In genomic region chr2:200306969-200307811, GRCh38 we compare ENCODE assay signal across 8 cellular contexts. TPM values are rescaled to one million over a fixed set of nuclear protein-coding genes. Genes with fewer than 3 reads are reported as not detected.
DNase-seq lines count a peak whose midpoint lies in the region; ATAC-seq and TF ChIP-seq lines count a peak whose summit lies in the region.

No MANE protein-coding gene starts in this region.

- H3K27ac ChIP-seq in SK-N-MC = peak overlapping the region; percentile 62; the same call in 1 of the 2 replicates
- peak overlapping the region; percentile 86 to 91 for H3K27ac ChIP-seq in ascending aorta
- peak overlapping the region; percentile 92 to 95 (median 93) for H3K27ac ChIP-seq in sigmoid colon

- no peak for TF ChIP-seq EP300 in sigmoid colon (IDR thresholded peaks at IDR 0.05)

- H3K4me3 ChIP-seq in SK-N-MC (peak overlapping the region; percentile 84), ascending aorta (peak overlapping the region; percentile 77 to 87), sigmoid colon (peak overlapping the region; percentile 77 to 98 (median 90))

- no peaks in the 10 kb centered on the region for H3K9me3 ChIP-seq in SK-N-MC (ENCODE audit: low read depth, low read length)
- H3K9me3 ChIP-seq in ascending aorta = no peaks in the 10 kb centered on the region
- no peaks in the 10 kb centered on the region for H3K9me3 ChIP-seq in sigmoid colon

- WGBS in sigmoid colon, 2 donors = 0 to 1% methylated on average over 128 of the region's 128 CpGs

- H3K36me3 ChIP-seq in SK-N-MC (ENCODE audit: insufficient read depth, low read length) = no peaks in the 10 kb centered on the region
- H3K36me3 ChIP-seq in ascending aorta = no peaks in the 10 kb centered on the region
- H3K36me3 ChIP-seq in sigmoid colon = no peaks in the 10 kb centered on the region

- TF ChIP-seq POLR2A in sigmoid colon (IDR thresholded peaks at IDR 0.05) = peak in 1 of 2 donors; percentile 14

- peak overlapping the region; percentile 70 for H3K9ac ChIP-seq in SK-N-MC (ENCODE audit: insufficient read length)

- no peak for TF ChIP-seq CTCF in ascending aorta (IDR thresholded peaks at IDR 0.05)
- TF ChIP-seq CTCF in sigmoid colon (IDR thresholded peaks at IDR 0.05) = no peak

- intact Hi-C loops in ascending aorta (cut with DNase I) = loop anchor here (2.0 to 5.0 kb wide), 5 partner anchors 46 to 555 kb away; partner anchors contain the start of gene CLK1
- intact Hi-C loops in sigmoid colon (cut with DNase I) = loop anchor here (5.0 kb wide), 5 partner anchors 40 to 325 kb away; no protein-coding TSS in a partner anchor

- DNase-seq in C1 segment of cervical spinal cord (lab: John Stamatoyannopoulos, UW) = peak in 9 of 14 donors; percentile 12 to 83 (median 60)
- DNase-seq in SK-N-MC (ENCODE audit: low read depth, low spot score) = no peak
- DNase-seq in ascending aorta (ENCODE audit: low spot score in 2 of 2) = peak in 1 of 2 donors; percentile 70
- peak in 37 of 51 donors; percentile 3 to 70 (median 37) for DNase-seq in hypothalamus (lab: John Stamatoyannopoulos, UW)
- peak; percentile 70 for DNase-seq in sigmoid colon
- DNase-seq in H4 (ENCODE audit: low spot score) = no peak

- H3K27me3 ChIP-seq in ascending aorta (no peaks in the 10 kb centered on the region), sigmoid colon (no peaks in the 10 kb centered on the region)

- peaks cover 0 to 12% of the 10 kb centered on the region in 2 donors for H3K4me1 ChIP-seq in ascending aorta
- peaks cover 0 to 51% (median 34%) of the 10 kb centered on the region in 4 donors for H3K4me1 ChIP-seq in sigmoid colon

- peak; percentile 55 for ATAC-seq in GM19023 (IDR thresholded peaks at IDR 0.05; ENCODE audit: unreplicated experiment)
- ATAC-seq in HG03103 (IDR thresholded peaks at IDR 0.05; ENCODE audit: low read depth, unreplicated experiment) = peak; percentile 48

RNA-seq across cellular contexts. Expression of gene SPATS2L, which starts 0.7 kb away (rescaled TPM):
- total RNA-seq in ascending aorta = 36.6 TPM
- 100 to 1,000 TPM in 2 of 4 donors, 10 to 100 TPM in 2; 63.5 to 153 (median 89.0) TPM for total RNA-seq in sigmoid colon
- 100 to 1,000 TPM; 103 to 305 (median 167) TPM for polyA plus RNA-seq in sigmoid colon
- total RNA-seq in H4 (2014; rRNA removed; shearing (Covaris generic)) = 55.5 and 68.1 TPM in 2 replicates

Comparison
In these comparisons a context has a peak if more than half of its experiments do, and no peak if none do; other contexts are left out.
1. DNase-seq: peak in C1 segment of cervical spinal cord (9 of 14), hypothalamus (37 of 51) and sigmoid colon (single experiment); none in SK-N-MC (single experiment) and H4 (single experiment).
2. Peak in every context shown above with its lines, with median percentiles within 50 percentile points of each other: H3K27ac ChIP-seq and H3K4me3 ChIP-seq.